In genomic region chr11:119791701-119792151, GRCh38 we compare ENCODE assay signal across 13 cellular contexts.
DNase-seq lines count a peak whose midpoint lies in the region; ATAC-seq and TF ChIP-seq lines count a peak whose summit lies in the region.
"Had no signal": no experiment of that assay in that cellular context is flagged by ENCODE, and none has a peak within 500 bp of the region (broad histone marks: within the 10 kb centered on the region; RNA-seq: fewer than 3 reads in every experiment).

No MANE protein-coding gene starts in this region.

- no peak for TF ChIP-seq CTCF in AG09309 (IDR thresholded peaks at IDR 0.05; ENCODE audit: control insufficient read depth, insufficient read depth, low read depth, low read length, missing control alignments)
- TF ChIP-seq CTCF in brain (conservative IDR thresholded peaks at IDR 0.05), result no peak
- no peak for TF ChIP-seq CTCF in mucosa of descending colon (IDR thresholded peaks at IDR 0.05)
- no peak for TF ChIP-seq CTCF in type B pancreatic cell (conservative IDR thresholded peaks at IDR 0.05)

- DNase-seq in AG09309 (ENCODE audit: low read depth) (peak; percentile 24), HEK293T (ENCODE audit: extremely low spot score) (peak; percentile 22), mucosa of descending colon (peak in 1 of 3 donors; percentile 9), MV-4-11 (lab: John Stamatoyannopoulos, UW) (no peak), type B pancreatic cell (ENCODE audit: extremely low spot score, unreplicated experiment) (no peak)
- no peak for DNase-seq in activated CD4-positive, alpha-beta T cell treated with anti-CD3 and anti-CD28 coated beads, Interleukin-2, amount 50 U/mL, for 1 hour
- DNase-seq: activated T-cell treated with anti-CD3 and anti-CD28 coated beads, Interleukin-2, amount 50 U/mL, for 24 hours; central memory CD4-positive, alpha-beta T cell; NCI-H1436 had no signal

- intact Hi-C loops in mucosa of descending colon (cut with DNase I, micrococcal nuclease), result no loop called here

- H3K9me3 Mint-ChIP-seq in brain (no peaks in the 10 kb centered on the region), type B pancreatic cell (no peaks in the 10 kb centered on the region)
- H3K9me3 Mint-ChIP-seq: activated T-cell treated with anti-CD3 and anti-CD28 coated beads, Interleukin-2, amount 50 U/mL, for 24 hours had no signal

- peaks cover 10% of the 10 kb centered on the region for H3K27me3 Mint-ChIP-seq in brain
- peaks cover 12% of the 10 kb centered on the region for H3K27me3 Mint-ChIP-seq in type B pancreatic cell

- no peak overlapping the region for H3K4me3 ChIP-seq in AG09309 (ENCODE audit: control insufficient read depth, low read depth, low read length)
- H3K4me3 ChIP-seq in mucosa of descending colon, result no peak overlapping the region
- H3K4me3 ChIP-seq: tibial artery had no signal

- ATAC-seq in mucosa of descending colon, result peak; percentile 22
- ATAC-seq in HG03159 (IDR thresholded peaks at IDR 0.05; ENCODE audit: unreplicated experiment), result no peak

- H3K4me3 Mint-ChIP-seq in brain, result no peak overlapping the region
- no peak overlapping the region for H3K4me3 Mint-ChIP-seq in type B pancreatic cell
- H3K4me3 Mint-ChIP-seq: activated T-cell treated with anti-CD3 and anti-CD28 coated beads, Interleukin-2, amount 50 U/mL, for 24 hours had no signal

- CTCF ChIA-PET in HEK293T (lab: Yijun Ruan, JAX), result interaction anchor here (0.7 to 0.8 kb wide), 2 partner anchors 21 to 33 kb away, joined by 3 to 5 read pairs; no protein-coding TSS in a partner anchor

- no peaks in the 10 kb centered on the region for H3K9me3 ChIP-seq in mucosa of descending colon
- H3K9me3 ChIP-seq: tibial artery had no signal

- H3K4me1 Mint-ChIP-seq in brain (peaks cover 79% of the 10 kb centered on the region), type B pancreatic cell (ENCODE audit: unreplicated experiment) (peaks cover 26% of the 10 kb centered on the region)

- H3K27ac Mint-ChIP-seq in brain, result peak overlapping the region; percentile 45 to 95 (median 76)
- no peak overlapping the region for H3K27ac Mint-ChIP-seq in type B pancreatic cell
- H3K27ac Mint-ChIP-seq: activated T-cell treated with anti-CD3 and anti-CD28 coated beads, Interleukin-2, amount 50 U/mL, for 24 hours; progenitor cell of endocrine pancreas had no signal

- H3K36me3 Mint-ChIP-seq in brain, result no peaks in the 10 kb centered on the region
- H3K36me3 Mint-ChIP-seq in type B pancreatic cell, result no peaks in the 10 kb centered on the region

- H3K4me1 ChIP-seq in mucosa of descending colon (ENCODE audit: low read depth), result no peaks in the 10 kb centered on the region
- H3K4me1 ChIP-seq: tibial artery had no signal

- POLR2A ChIA-PET in HEK293T (lab: Yijun Ruan, JAX), result interaction anchor here (1.3 kb wide), 1 partner anchor 13 kb away, joined by 4 read pairs; no protein-coding TSS in a partner anchor

- no peaks in the 10 kb centered on the region for H3K36me3 ChIP-seq in mucosa of descending colon (ENCODE audit: low read depth)
- H3K36me3 ChIP-seq: tibial artery had no signal

TF ChIP-seq in HEK293T, 16 proteins besides CTCF, POLR2A, EP300 and RAD21:
- TF ChIP-seq ARNT (IDR thresholded peaks at IDR 0.05) (no peak), ZNF384 (IDR thresholded peaks at IDR 0.05) (no peak), FOXA1 (IDR thresholded peaks at IDR 0.05) (no peak), SUZ12 (IDR thresholded peaks at IDR 0.05) (no peak), SP1 (IDR thresholded peaks at IDR 0.05) (no peak), TARDBP (IDR thresholded peaks at IDR 0.05) (no peak), FOXM1 (IDR thresholded peaks at IDR 0.05; ENCODE audit: borderline replicate concordance) (no peak), CTBP1 (IDR thresholded peaks at IDR 0.05; ENCODE audit: borderline replicate concordance) (no peak), L3MBTL2 (conservative IDR thresholded peaks at IDR 0.05) (no peak), ELF4 (IDR thresholded peaks at IDR 0.05) (no peak), HDGF (IDR thresholded peaks at IDR 0.05; ENCODE audit: borderline replicate concordance) (no peak), LEF1 (IDR thresholded peaks at IDR 0.05; ENCODE audit: borderline replicate concordance) (no peak), NFRKB (IDR thresholded peaks at IDR 0.05) (no peak), FOXK2 (IDR thresholded peaks at IDR 0.05) (no peak), BHLHE40 (IDR thresholded peaks at IDR 0.05; ENCODE audit: borderline replicate concordance) (no peak)
- TF ChIP-seq, protein P1, sequence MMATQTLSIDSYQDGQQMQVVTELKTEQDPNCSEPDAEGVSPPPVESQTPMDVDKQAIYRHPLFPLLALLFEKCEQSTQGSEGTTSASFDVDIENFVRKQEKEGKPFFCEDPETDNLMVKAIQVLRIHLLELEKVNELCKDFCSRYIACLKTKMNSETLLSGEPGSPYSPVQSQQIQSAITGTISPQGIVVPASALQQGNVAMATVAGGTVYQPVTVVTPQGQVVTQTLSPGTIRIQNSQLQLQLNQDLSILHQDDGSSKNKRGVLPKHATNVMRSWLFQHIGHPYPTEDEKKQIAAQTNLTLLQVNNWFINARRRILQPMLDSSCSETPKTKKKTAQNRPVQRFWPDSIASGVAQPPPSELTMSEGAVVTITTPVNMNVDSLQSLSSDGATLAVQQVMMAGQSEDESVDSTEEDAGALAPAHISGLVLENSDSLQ (IDR thresholded peaks at IDR 0.05), result no peak

Comparison
In these comparisons a context has a peak if more than half of its experiments do, and no peak if none do; other contexts are left out.
1. DNase-seq: peak in AG09309 (single experiment) and HEK293T (single experiment); none in activated CD4-positive, alpha-beta T cell treated with anti-CD3 and anti-CD28 coated beads, Interleukin-2, amount 50 U/mL, for 1 hour (single experiment), MV-4-11 (single experiment) and type B pancreatic cell (single experiment).